ENCODE assay signal across 28 cellular contexts in genomic region chr5:111950660-111951059, GRCh38.
DNase-seq lines count a peak whose midpoint lies in the region; TF ChIP-seq lines count a peak whose summit lies in the region.
"Had no signal": no experiment of that assay in that cellular context is flagged by ENCODE, and none has a peak within 500 bp of the region (broad histone marks: within the 10 kb centered on the region; RNA-seq: fewer than 3 reads in every experiment).

No MANE protein-coding gene starts in this region.

- no peak overlapping the region for H2AFZ ChIP-seq in smooth muscle cell (ENCODE audit: low read depth)
- H2AFZ ChIP-seq: GM23338 had no signal

- TF ChIP-seq CTCF in fibroblast of mammary gland (conservative IDR thresholded peaks at IDR 0.05; ENCODE audit: control insufficient read depth, insufficient read depth, low read depth, low read length): no peak
- no peak for TF ChIP-seq CTCF in smooth muscle cell (IDR thresholded peaks at IDR 0.05; ENCODE audit: borderline replicate concordance, insufficient read depth, poor library complexity, severe bottlenecking)
- no peak for TF ChIP-seq CTCF in esophagus squamous epithelium (IDR thresholded peaks at IDR 0.05)

- 48% methylated on average over 1 of the region's 1 CpG for WGBS in smooth muscle cell (ENCODE audit: low lambda C conversion rate)
- 50 to 60% methylated on average over 1 of the region's 1 CpG for WGBS in esophagus squamous epithelium, 2 donors

- H3K27ac ChIP-seq in smooth muscle cell (ENCODE audit: low read depth) (peak overlapping the region; percentile 29), esophagus squamous epithelium (no peak overlapping the region)
- H3K27ac ChIP-seq: BLaER1 treated with 17β-estradiol and CSF1 and Interleukin-3, amounts not matched to agents 10 nM and 100 nM; dorsolateral prefrontal cortex; spleen; uterus had no signal

- H4K20me1 ChIP-seq in smooth muscle cell (ENCODE audit: low read depth): no peaks in the 10 kb centered on the region
- H4K20me1 ChIP-seq: BLaER1 treated with 17β-estradiol and CSF1 and Interleukin-3, amounts not matched to agents 10 nM and 100 nM had no signal

- no peak overlapping the region for H3K4me3 ChIP-seq in fibroblast of mammary gland (ENCODE audit: control insufficient read depth, low read depth, low read length)
- no peak overlapping the region for H3K4me3 ChIP-seq in smooth muscle cell
- no peak overlapping the region for H3K4me3 ChIP-seq in esophagus squamous epithelium
- H3K4me3 ChIP-seq: BLaER1 treated with 17β-estradiol and CSF1 and Interleukin-3, amounts not matched to agents 10 nM and 100 nM; dorsolateral prefrontal cortex; GM23338; K562; MG63; spleen; uterus had no signal

- no peaks in the 10 kb centered on the region for H3K4me1 ChIP-seq in smooth muscle cell (ENCODE audit: low read depth)
- H3K4me1 ChIP-seq in esophagus squamous epithelium: no peaks in the 10 kb centered on the region
- H3K4me1 ChIP-seq: uterus had no signal

- H3K27me3 ChIP-seq in smooth muscle cell (ENCODE audit: low read depth) (no peaks in the 10 kb centered on the region), esophagus squamous epithelium (no peaks in the 10 kb centered on the region)
- H3K27me3 ChIP-seq: BLaER1 treated with 17β-estradiol and CSF1 and Interleukin-3, amounts not matched to agents 10 nM and 100 nM; MG63; spleen; uterus had no signal

- no peak overlapping the region for H3K9ac ChIP-seq in smooth muscle cell (ENCODE audit: low read depth)
- H3K9ac ChIP-seq: BLaER1 treated with 17β-estradiol and CSF1 and Interleukin-3, amounts not matched to agents 10 nM and 100 nM had no signal

- no peak overlapping the region for H3K4me2 ChIP-seq in smooth muscle cell
- H3K4me2 ChIP-seq: BLaER1 treated with 17β-estradiol and CSF1 and Interleukin-3, amounts not matched to agents 10 nM and 100 nM; GM23338 had no signal

- no peaks in the 10 kb centered on the region for H3K79me2 ChIP-seq in smooth muscle cell (ENCODE audit: low read depth)

- TF ChIP-seq POLR2A in esophagus squamous epithelium (IDR thresholded peaks at IDR 0.05): no peak

- DNase-seq in GM04504 (ENCODE audit: low read depth) (peak; percentile 64), RPMI7951 (ENCODE audit: low read depth) (peak; percentile 53), fibroblast of mammary gland (ENCODE audit: low read depth) (peak; percentile 98), smooth muscle cell (lab: John Stamatoyannopoulos, UW; ENCODE audit: unreplicated experiment) (no peak), NCI-H1092 (lab: John Stamatoyannopoulos, UW) (no peak), esophagus squamous epithelium (lab: John Stamatoyannopoulos, UW) (no peak)
- DNase-seq in activated CD8-positive, alpha-beta memory T cell treated with anti-CD3 and anti-CD28 coated beads, Interleukin-2, amount 50 U/mL, for 4 hours: no peak
- DNase-seq: activated CD4-positive, alpha-beta T cell treated with anti-CD3 and anti-CD28 coated beads, Interleukin-2, amount 50 U/mL, for 4 hours; activated CD8-positive, alpha-beta memory T cell treated with anti-CD3 and anti-CD28 coated beads, Interleukin-2, amount 10 ng/mL, durations not matched to agents 7 days and 5 days; activated T-cell treated with anti-CD3 and anti-CD28 coated beads, Interleukin-2, amount 50 U/mL, for 72 hours; cerebellar nuclear complex; dorsolateral prefrontal cortex; immature natural killer cell; left colon; MG63; NCI-H1105 treated with DMSO at 0.1 percent for 48 hours; NCI-H2029; NCI-H526; NK-92 treated with Interleukin-12 subunit alpha and Interleukin-12 subunit beta, amount 100 ng/mL, for 24 hours; retina; spleen; stimulated activated CD8-positive, alpha-beta memory T cell treated with anti-CD3 and anti-CD28 coated beads, Interleukin-4, amount 100 ng/mL, for 48 hours; stimulated activated naive CD8-positive, alpha-beta T cell treated with anti-CD3 and anti-CD28 coated beads, Interleukin-15, amount 100 ng/mL, for 72 hours; T-helper 17 cell; uterus had no signal

- no peaks in the 10 kb centered on the region for H3K9me3 ChIP-seq in smooth muscle cell (replicated peaks; ENCODE audit: low read depth)
- H3K9me3 ChIP-seq in esophagus squamous epithelium: no peaks in the 10 kb centered on the region
- H3K9me3 ChIP-seq: BLaER1 treated with 17β-estradiol and CSF1 and Interleukin-3, amounts not matched to agents 10 nM and 100 nM; MG63; spleen; uterus had no signal

- H3K36me3 ChIP-seq in smooth muscle cell (ENCODE audit: low read depth) (no peaks in the 10 kb centered on the region), esophagus squamous epithelium (no peaks in the 10 kb centered on the region)
- H3K36me3 ChIP-seq: BLaER1 treated with 17β-estradiol and CSF1 and Interleukin-3, amounts not matched to agents 10 nM and 100 nM; MG63; spleen; uterus had no signal

- H3F3A ChIP-seq in smooth muscle cell (ENCODE audit: low read depth): no peaks in the 10 kb centered on the region

- intact Hi-C loops in esophagus squamous epithelium (cut with DNase I): no loop called here

Comparison
In these comparisons a context has a peak if more than half of its experiments do, and no peak if none do; other contexts are left out.
1. DNase-seq: peak in GM04504 (single experiment), RPMI7951 (single experiment) and fibroblast of mammary gland (single experiment); none in smooth muscle cell (single experiment), NCI-H1092 (single experiment), esophagus squamous epithelium (single experiment) and activated CD8-positive, alpha-beta memory T cell treated with anti-CD3 and anti-CD28 coated beads, Interleukin-2, amount 50 U/mL, for 4 hours (single experiment).